Comparison of ENCODE assay signal across 8 cellular contexts in genomic region chr5:138274189-138274853, GRCh38. TPM values are rescaled to one million over a fixed set of nuclear protein-coding genes. Genes with fewer than 3 reads are reported as not detected.
DNase-seq lines count a peak whose midpoint lies in the region; ATAC-seq, FAIRE-seq and TF ChIP-seq lines count a peak whose summit lies in the region.

Gene GFRA3, minus strand, starts transcription at chr5:138274621. Its CDS starts 197 bp downstream, at chr5:138274424.

- H3K27me3 ChIP-seq in HUES6 (ENCODE audit: control insufficient read depth, insufficient read depth, low read length): peaks cover 35% of the 10 kb centered on the region

- no peak for FAIRE-seq in H54 (lab: Jason Lieb, UNC)

- TF ChIP-seq CTCF in AG10803 (conservative IDR thresholded peaks at IDR 0.05; ENCODE audit: low read length) (no peak), cardiac fibroblast (IDR thresholded peaks at IDR 0.05; ENCODE audit: low read depth, low read length) (no peak)

- no peaks in the 10 kb centered on the region for H3K9me3 ChIP-seq in HUES6 (ENCODE audit: control insufficient read depth, insufficient read depth, low read depth, low read length)

- H3K4me1 ChIP-seq in HUES6 (ENCODE audit: control insufficient read depth, insufficient read depth, low read length): peaks cover 16% of the 10 kb centered on the region

- H3K4me3 ChIP-seq in AG10803 (ENCODE audit: low read length): peak within 1 kb of the TSS; percentile 30
- H3K4me3 ChIP-seq in HUES6 (ENCODE audit: low read depth, low read length): peak within 1 kb of the TSS; percentile 72
- H3K4me3 ChIP-seq in cardiac fibroblast (replicated peaks in 1 of 2; ENCODE audit: low read depth in 2 of 2, low read length in 2 of 2): peak within 1 kb of the TSS; percentile 34 to 43

- DNase-seq in AG10803 (ENCODE audit: low read depth): no peak
- peak in 1 of 2 donors; percentile 14 for DNase-seq in cardiac fibroblast (ENCODE audit: low read depth in 2 of 2)
- DNase-seq in mesenteric fat pad (ENCODE audit: low spot score): peak; percentile 68
- no peak for DNase-seq in HuH-7.5 (ENCODE audit: low spot score)
- DNase-seq in H54 (ENCODE audit: insufficient read length, low spot score): no peak
- DNase-seq in A172 (ENCODE audit: low spot score): no peak

- no peak for ATAC-seq in HG02763 (IDR thresholded peaks at IDR 0.05; ENCODE audit: unreplicated experiment)

- TF ChIP-seq POLR2A in H54 (IDR thresholded peaks at IDR 0.05; ENCODE audit: low read depth, low read length): no peak

- H3K36me3 ChIP-seq in HUES6 (ENCODE audit: control insufficient read depth, insufficient read depth, low read length): no peaks in the 10 kb centered on the region

- H3K9ac ChIP-seq in HUES6 (ENCODE audit: low read length): no peak within 1 kb of the TSS

- H3K27ac ChIP-seq in HUES6 (ENCODE audit: low read depth, low read length): no peak within 1 kb of the TSS

RNA-seq across cellular contexts. Expression of gene GFRA3, which starts in this region (rescaled TPM):
- not detected for total RNA-seq in mesenteric fat pad
- not detected in 2 replicates for total RNA-seq in A172 (2014; rRNA removed; shearing (Covaris generic))

Comparison
In these comparisons a context has a peak if more than half of its experiments do, and no peak if none do; other contexts are left out.
1. Peak in DNase-seq in mesenteric fat pad; RNA of the gene not detected or under 1 TPM.